ENCODE assay signal across 16 cellular contexts in the genomic region with DNA sequence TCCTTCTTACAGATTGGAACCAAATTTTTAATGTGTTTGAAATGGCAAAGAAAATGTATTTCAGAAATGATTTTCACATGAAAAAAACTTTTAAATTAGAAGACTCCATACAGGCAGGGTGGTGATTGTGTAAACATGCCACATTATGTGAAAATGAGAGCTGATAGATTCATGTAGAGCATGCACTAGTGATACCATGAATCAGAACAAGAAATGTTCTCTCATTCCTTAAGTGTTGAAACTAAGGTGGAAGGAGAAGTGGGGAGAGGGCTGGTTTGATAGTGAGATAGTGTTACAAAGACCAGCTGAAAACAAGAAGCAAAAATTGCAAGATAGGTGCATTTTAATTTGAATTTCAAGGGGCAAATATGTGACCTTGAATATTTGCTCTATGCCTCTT.
DNase-seq lines count a peak whose midpoint lies in the region; ATAC-seq and TF ChIP-seq lines count a peak whose summit lies in the region.
"Had no signal": no experiment of that assay in that cellular context is flagged by ENCODE, and none has a peak within 500 bp of the region (broad histone marks: within the 10 kb centered on the region; RNA-seq: fewer than 3 reads in every experiment).

No MANE protein-coding gene starts in this region.

- no peak overlapping the region for H3K4me2 ChIP-seq in hepatocyte

- no peaks in the 10 kb centered on the region for H3K27me3 ChIP-seq in hepatocyte
- H3K27me3 ChIP-seq: BE2C, vagina had no signal

- H3K27ac ChIP-seq in hepatocyte = no peak overlapping the region
- H3K27ac ChIP-seq: skin epidermis, vagina had no signal

- H2AFZ ChIP-seq in hepatocyte = no peak overlapping the region

- DNase-seq in stimulated activated CD4-positive, alpha-beta T cell treated with anti-CD3 and anti-CD28 coated beads, Interleukin-12 subunit alpha, Interleukin-12 subunit beta, amount 100 ng/mL, for 4 hours = no peak
- no peak for DNase-seq in NCI-H1092 treated with DMSO at 0.1 percent for 48 hours (lab: John Stamatoyannopoulos, UW)
- no peak for DNase-seq in hepatocyte (ENCODE audit: low spot score)
- no peak for DNase-seq in T-cell
- DNase-seq: BE2C, EL, NCI-H1092, NCI-H524, nephron progenitor cell, SHP77 had no signal

- H3K9me3 ChIP-seq in hepatocyte (ENCODE audit: low read depth) = no peaks in the 10 kb centered on the region
- H3K9me3 ChIP-seq: BE2C, vagina had no signal

- no peaks in the 10 kb centered on the region for H3K36me3 ChIP-seq in hepatocyte (replicated peaks; ENCODE audit: insufficient read depth, low read depth)
- H3K36me3 ChIP-seq: BE2C, vagina had no signal

- H3K27ac Mint-ChIP-seq in T-cell = no peak overlapping the region
- H3K27ac Mint-ChIP-seq: nephron progenitor cell had no signal

- no peak for TF ChIP-seq CTCF in hepatocyte (IDR thresholded peaks at IDR 0.05; ENCODE audit: poor library complexity)

- no peak overlapping the region for H3K4me3 ChIP-seq in hepatocyte
- H3K4me3 ChIP-seq: skin epidermis, vagina had no signal

- POLR2A ChIA-PET in T-cell (lab: Charles Lee) = no interaction called here

- H3K4me3 Mint-ChIP-seq in T-cell = no peak overlapping the region
- H3K4me3 Mint-ChIP-seq: nephron progenitor cell had no signal

- no peaks in the 10 kb centered on the region for H4K20me1 ChIP-seq in hepatocyte (ENCODE audit: insufficient read depth, poor library complexity, severe bottlenecking)

- TF ChIP-seq POLR2A in GM18505 (IDR thresholded peaks at IDR 0.05; ENCODE audit: borderline replicate concordance, extremely low read depth, insufficient read depth, insufficient read length) = no peak

- CTCF ChIA-PET in T-cell (lab: Charles Lee) = no interaction called here

- no peaks in the 10 kb centered on the region for H3K79me2 ChIP-seq in hepatocyte

- ATAC-seq in GM18505 (IDR thresholded peaks at IDR 0.05; ENCODE audit: unreplicated experiment) = peak; percentile 74
- ATAC-seq in GM19452 (IDR thresholded peaks at IDR 0.05; ENCODE audit: unreplicated experiment) = peak; percentile 50
- ATAC-seq in HG02840 (IDR thresholded peaks at IDR 0.05; ENCODE audit: low FRiP score, unreplicated experiment) = peak; percentile 51
- ATAC-seq in HG03469 (IDR thresholded peaks at IDR 0.05; ENCODE audit: unreplicated experiment) = peak; percentile 42
- ATAC-seq in T-cell (replicated peaks in 1 of 4) = no peak

- H3K9me2 ChIP-seq in hepatocyte (replicated peaks; ENCODE audit: insufficient read depth) = no peaks in the 10 kb centered on the region

- H3K4me1 ChIP-seq in hepatocyte (ENCODE audit: insufficient read depth) = no peaks in the 10 kb centered on the region
- H3K4me1 ChIP-seq: BE2C, vagina had no signal

- H3K36me3 Mint-ChIP-seq in T-cell = no peaks in the 10 kb centered on the region

- peaks cover 8 to 14% of the 10 kb centered on the region in 2 donors for H3K27me3 Mint-ChIP-seq in T-cell

- peaks cover 0 to 3% (median 0%) of the 10 kb centered on the region in 3 donors for H3K4me1 Mint-ChIP-seq in T-cell

- H3K9me3 Mint-ChIP-seq in T-cell = no peaks in the 10 kb centered on the region
- H3K9me3 Mint-ChIP-seq: nephron progenitor cell had no signal

Comparison
In these comparisons a context has a peak if more than half of its experiments do, and no peak if none do; other contexts are left out.
1. ATAC-seq: peak in GM18505 (single experiment), GM19452 (single experiment), HG02840 (single experiment) and HG03469 (single experiment); none in T-cell (0 of 4).